In the genomic region with DNA sequence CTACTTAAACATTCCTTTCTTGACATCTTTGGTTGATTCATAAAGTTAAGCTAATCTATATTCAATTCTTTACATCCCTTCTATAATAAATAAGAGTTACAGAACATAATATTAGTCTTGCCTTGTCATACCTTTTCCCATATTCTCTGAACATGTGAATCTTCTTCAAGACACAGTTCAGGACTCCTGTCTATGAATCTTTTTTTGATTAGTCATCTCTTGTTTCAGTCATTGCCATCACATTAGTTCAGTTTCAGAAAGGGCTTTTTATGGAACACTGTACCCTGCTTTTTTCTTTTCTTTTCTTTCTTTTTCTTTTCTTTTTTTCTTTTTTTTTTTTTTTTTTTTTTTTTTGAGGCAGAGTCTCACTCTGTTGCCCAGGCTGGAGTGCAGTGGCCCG, we compare ENCODE assay signal across 15 cellular contexts.
A peak's percentile ranks its signal among the peaks of the same experiment; 100 is the strongest.
DNase-seq lines count a peak whose midpoint lies in the region; ATAC-seq, FAIRE-seq and TF ChIP-seq lines count a peak whose summit lies in the region.
"Had no signal": no experiment of that assay in that cellular context is flagged by ENCODE, and none has a peak within 500 bp of the region (broad histone marks: within the 10 kb centered on the region; RNA-seq: fewer than 3 reads in every experiment).

No MANE protein-coding gene starts in this region.

- intact Hi-C loops in HepG2 (cut with micrococcal nuclease; ENCODE audit: unreplicated experiment) (no loop called here), right lobe of liver (cut with DNase I) (no loop called here)

- H3K36me3 Mint-ChIP-seq in activated T-helper 17 cell treated with anti-CD3 and anti-CD28 coated beads, Interleukin-2, amount 50 U/mL, for 72 hours (ENCODE audit: low read depth) = no peaks in the 10 kb centered on the region
- peaks cover 12% of the 10 kb centered on the region for H3K36me3 Mint-ChIP-seq in stimulated activated effector memory CD8-positive, alpha-beta T cell treated with anti-CD3 and anti-CD28 coated beads, Interleukin-12 subunit alpha, Interleukin-12 subunit beta, amount 100 ng/mL, for 72 hours
- no peaks in the 10 kb centered on the region for H3K36me3 Mint-ChIP-seq in nephron progenitor cell (ENCODE audit: low read depth)

- H3K4me1 ChIP-seq in HepG2 (ENCODE audit: insufficient read depth, low read length) = no peaks in the 10 kb centered on the region
- no peaks in the 10 kb centered on the region for H3K4me1 ChIP-seq in right lobe of liver
- H3K4me1 ChIP-seq in BE2C = no peaks in the 10 kb centered on the region

- H3K4me2 ChIP-seq in HepG2 (ENCODE audit: low read depth, low read length) = no peak overlapping the region

- H2AFZ ChIP-seq in HepG2 (ENCODE audit: low read length) = no peak overlapping the region

- no peaks in the 10 kb centered on the region for H3K27me3 Mint-ChIP-seq in activated T-helper 17 cell treated with anti-CD3 and anti-CD28 coated beads, Interleukin-2, amount 50 U/mL, for 72 hours
- no peaks in the 10 kb centered on the region for H3K27me3 Mint-ChIP-seq in nephron progenitor cell (ENCODE audit: low read depth, poor library complexity)
- H3K27me3 Mint-ChIP-seq: B cell; CD4-positive, CD25-positive, alpha-beta regulatory T cell had no signal

- 0% methylated on average over 1 of the region's 1 CpG for WGBS in HepG2 (ENCODE audit: low lambda C conversion rate)
- 80% methylated on average over 1 of the region's 1 CpG for WGBS in right lobe of liver (ENCODE audit: insufficient coverage, low coverage, low lambda C conversion rate, missing lambda C conversion rate)

- no peak overlapping the region for H3K4me3 ChIP-seq in HepG2 (replicated peaks in 1 of 3; ENCODE audit: insufficient read depth in 1 of 3, low read depth in 2 of 3, low read length in 3 of 3)
- no peak overlapping the region for H3K4me3 ChIP-seq in right lobe of liver
- H3K4me3 ChIP-seq in BE2C (ENCODE audit: low read depth, low read length) = no peak overlapping the region

- BruUV-seq in HepG2 (replicated peaks; lab: Mats Ljungman, UMichigan) = no TSS peak

- no peaks in the 10 kb centered on the region for H3K27me3 ChIP-seq in HepG2 (ENCODE audit: control insufficient read depth in 1 of 2, insufficient read depth in 2 of 2, low read length in 2 of 2)
- no peaks in the 10 kb centered on the region for H3K27me3 ChIP-seq in right lobe of liver
- H3K27me3 ChIP-seq in BE2C = no peaks in the 10 kb centered on the region

- H4K20me1 ChIP-seq in HepG2 (ENCODE audit: insufficient read depth, low read length) = no peaks in the 10 kb centered on the region

- ATAC-seq in HepG2 = no peak
- ATAC-seq in right lobe of liver = no peak
- peak; percentile 35 for ATAC-seq in GM18868 (IDR thresholded peaks at IDR 0.05; ENCODE audit: unreplicated experiment)
- ATAC-seq in activated T-helper 17 cell treated with anti-CD3 and anti-CD28 coated beads, Interleukin-2, amount 50 U/mL, for 72 hours (replicated peaks) = peak; percentile 61
- ATAC-seq in stimulated activated effector memory CD8-positive, alpha-beta T cell treated with anti-CD3 and anti-CD28 coated beads, Interleukin-12 subunit alpha, Interleukin-12 subunit beta, amount 100 ng/mL, for 72 hours = peak; percentile 40
- no peak for ATAC-seq in HG02610 (IDR thresholded peaks at IDR 0.05; ENCODE audit: unreplicated experiment)

- FAIRE-seq in HepG2 (lab: Jason Lieb, UNC) = no peak
- FAIRE-seq: H1 had no signal

- no peak for TF ChIP-seq CTCF in HepG2 (CRISPR knock-in tag; IDR thresholded peaks at IDR 0.05)
- no peak for TF ChIP-seq CTCF in right lobe of liver (IDR thresholded peaks at IDR 0.05)
- no peak for TF ChIP-seq CTCF in BE2C (IDR thresholded peaks at IDR 0.05; ENCODE audit: low read depth, low read length)
- no peak for TF ChIP-seq CTCF in nephron progenitor cell (IDR thresholded peaks at IDR 0.05)

- TF ChIP-seq EP300 in HepG2 (IDR thresholded peaks at IDR 0.05; ENCODE audit: low read depth in 2 of 2, low read length in 2 of 2) (no peak), HepG2 (CRISPR knock-in tag; IDR thresholded peaks at IDR 0.05; ENCODE audit: borderline replicate concordance) (no peak)

- H3K27ac ChIP-seq in HepG2 (ENCODE audit: extremely low read length, insufficient read depth, low read length) (no peak overlapping the region), right lobe of liver (no peak overlapping the region)

- peak overlapping the region; percentile 39 for H3K27ac Mint-ChIP-seq in activated T-helper 17 cell treated with anti-CD3 and anti-CD28 coated beads, Interleukin-2, amount 50 U/mL, for 72 hours
- H3K27ac Mint-ChIP-seq in stimulated activated effector memory CD8-positive, alpha-beta T cell treated with anti-CD3 and anti-CD28 coated beads, Interleukin-12 subunit alpha, Interleukin-12 subunit beta, amount 100 ng/mL, for 72 hours = no peak overlapping the region
- H3K27ac Mint-ChIP-seq in nephron progenitor cell = no peak overlapping the region
- H3K27ac Mint-ChIP-seq: B cell, H9 had no signal

- peak overlapping the region; percentile 12 for H3K4me3 Mint-ChIP-seq in activated T-helper 17 cell treated with anti-CD3 and anti-CD28 coated beads, Interleukin-2, amount 50 U/mL, for 72 hours
- no peak overlapping the region for H3K4me3 Mint-ChIP-seq in stimulated activated effector memory CD8-positive, alpha-beta T cell treated with anti-CD3 and anti-CD28 coated beads, Interleukin-12 subunit alpha, Interleukin-12 subunit beta, amount 100 ng/mL, for 72 hours
- no peak overlapping the region for H3K4me3 Mint-ChIP-seq in nephron progenitor cell
- H3K4me3 Mint-ChIP-seq: B cell; CD4-positive, CD25-positive, alpha-beta regulatory T cell; H9 had no signal

- no peaks in the 10 kb centered on the region for H3K79me2 ChIP-seq in HepG2 (ENCODE audit: insufficient read depth, low read length)

- peaks cover 31% of the 10 kb centered on the region for H3K4me1 Mint-ChIP-seq in activated T-helper 17 cell treated with anti-CD3 and anti-CD28 coated beads, Interleukin-2, amount 50 U/mL, for 72 hours
- peaks cover 46% of the 10 kb centered on the region for H3K4me1 Mint-ChIP-seq in stimulated activated effector memory CD8-positive, alpha-beta T cell treated with anti-CD3 and anti-CD28 coated beads, Interleukin-12 subunit alpha, Interleukin-12 subunit beta, amount 100 ng/mL, for 72 hours
- no peaks in the 10 kb centered on the region for H3K4me1 Mint-ChIP-seq in nephron progenitor cell
- H3K4me1 Mint-ChIP-seq: H9 had no signal

- in situ Hi-C loops in HepG2 (cut with HindIII; ENCODE audit: extremely low pct_ligation_motif_present, low pct_unique_long_range_greater_than_20kb) = no loop called here

- H3K9me3 ChIP-seq in HepG2 (ENCODE audit: low read length) (0 out of 2 replicates have a peak, but pooled peaks cover 4% of the 10 kb centered on the region), right lobe of liver (peaks cover 0 to 2% (median 0%) of the 10 kb centered on the region in 4 donors), BE2C (no peaks in the 10 kb centered on the region)

- no peak for TF ChIP-seq POLR2A in HepG2 (IDR thresholded peaks at IDR 0.05; ENCODE audit: insufficient read depth in 1 of 2, low read depth in 2 of 2, low read length in 2 of 2)
- no peak for TF ChIP-seq POLR2A in right lobe of liver (IDR thresholded peaks at IDR 0.05)

- POLR2A ChIA-PET in HepG2 (lab: Yijun Ruan, JAX) = no interaction called here

- no peak overlapping the region for H3K9ac ChIP-seq in HepG2 (ENCODE audit: insufficient read depth, low read depth, low read length)

- no peak for DNase-seq in HepG2 (ENCODE audit: low spot score)
- DNase-seq in right lobe of liver = no peak
- DNase-seq in stimulated activated effector memory CD8-positive, alpha-beta T cell treated with anti-CD3 and anti-CD28 coated beads, Interleukin-12 subunit alpha, Interleukin-12 subunit beta, amount 100 ng/mL, for 72 hours (ENCODE audit: low spot score in 2 of 2) = no peak
- DNase-seq in BE2C = no peak
- no peak for DNase-seq in nephron progenitor cell
- DNase-seq: C1 segment of cervical spinal cord; CD4-positive, CD25-positive, alpha-beta regulatory T cell; DMS79 treated with DMSO at 0.1 percent for 48 hours; GF-D8; H9 had no signal

- TF ChIP-seq RAD21 in HepG2 (CRISPR knock-in tag; IDR thresholded peaks at IDR 0.05) = no peak

- no peaks in the 10 kb centered on the region for H3K36me3 ChIP-seq in HepG2 (replicated peaks in 1 of 2; ENCODE audit: control insufficient read depth in 1 of 2, insufficient read depth in 2 of 2, low read length in 2 of 2)
- H3K36me3 ChIP-seq in right lobe of liver = no peaks in the 10 kb centered on the region
- H3K36me3 ChIP-seq in BE2C = no peaks in the 10 kb centered on the region

- CTCF ChIA-PET in HepG2 (lab: Yijun Ruan, JAX; ENCODE audit: low intra/inter-chr PET ratio, low total read pairs) = no interaction called here

- H3K9me3 Mint-ChIP-seq in activated T-helper 17 cell treated with anti-CD3 and anti-CD28 coated beads, Interleukin-2, amount 50 U/mL, for 72 hours = peaks cover 9% of the 10 kb centered on the region
- peaks cover 7% of the 10 kb centered on the region for H3K9me3 Mint-ChIP-seq in stimulated activated effector memory CD8-positive, alpha-beta T cell treated with anti-CD3 and anti-CD28 coated beads, Interleukin-12 subunit alpha, Interleukin-12 subunit beta, amount 100 ng/mL, for 72 hours
- H3K9me3 Mint-ChIP-seq in nephron progenitor cell = peaks cover 3% of the 10 kb centered on the region

TF ChIP-seq in HepG2, 621 proteins besides CTCF, POLR2A, EP300 and RAD21:
- TF ChIP-seq THYN1 (CRISPR knock-in tag; IDR thresholded peaks at IDR 0.05; ENCODE audit: borderline replicate concordance, low read depth) (no peak), ZNF484 (CRISPR knock-in tag; IDR thresholded peaks at IDR 0.05; ENCODE audit: borderline replicate concordance, low read depth) (no peak), ZNF331 (CRISPR knock-in tag; IDR thresholded peaks at IDR 0.05) (no peak), ZBTB7A (CRISPR knock-in tag; IDR thresholded peaks at IDR 0.05) (no peak), NFE2L2 (IDR thresholded peaks at IDR 0.05; ENCODE audit: low read length) (0 out of 2 replicates have a peak, but pooled peaks have one; percentile 18)

Comparison
In these comparisons a context has a peak if more than half of its experiments do, and no peak if none do; other contexts are left out.
1. ATAC-seq: peak in GM18868 (single experiment), activated T-helper 17 cell treated with anti-CD3 and anti-CD28 coated beads, Interleukin-2, amount 50 U/mL, for 72 hours (single experiment) and stimulated activated effector memory CD8-positive, alpha-beta T cell treated with anti-CD3 and anti-CD28 coated beads, Interleukin-12 subunit alpha, Interleukin-12 subunit beta, amount 100 ng/mL, for 72 hours (single experiment); none in HepG2 (single experiment), right lobe of liver (0 of 4) and HG02610 (single experiment).